Comparison of ENCODE assay signal across 29 cellular contexts in genomic region chr12:80752464-80752863, GRCh38. TPM values are rescaled to one million over a fixed set of nuclear protein-coding genes. Genes with fewer than 3 reads are reported as not detected.
A peak's percentile ranks its signal among the peaks of the same experiment; 100 is the strongest.
DNase-seq lines count a peak whose midpoint lies in the region; ATAC-seq and TF ChIP-seq lines count a peak whose summit lies in the region.
"Had no signal": no experiment of that assay in that cellular context is flagged by ENCODE, and none has a peak within 500 bp of the region (broad histone marks: within the 10 kb centered on the region; RNA-seq: fewer than 3 reads in every experiment).

No MANE protein-coding gene starts in this region.

- no peak for TF ChIP-seq CTCF in epithelial cell of esophagus (IDR thresholded peaks at IDR 0.05; ENCODE audit: insufficient read depth, low read depth, low read length, missing control alignments)
- TF ChIP-seq CTCF in gastrocnemius medialis (IDR thresholded peaks at IDR 0.05 in 4 of 5, conservative IDR thresholded peaks at IDR 0.05 in 1 of 5), result no peak
- TF ChIP-seq CTCF in WTC11 (IDR thresholded peaks at IDR 0.05), result no peak

- no peaks in the 10 kb centered on the region for H3K27me3 ChIP-seq in neuronal stem cell (ENCODE audit: control insufficient read depth in 3 of 3, insufficient read depth in 3 of 3, low read depth in 1 of 3, low read length in 3 of 3)
- H3K27me3 ChIP-seq in gastrocnemius medialis, result no peaks in the 10 kb centered on the region
- H3K27me3 ChIP-seq: SJCRH30 had no signal

- H3K4me1 ChIP-seq in neuronal stem cell (ENCODE audit: control insufficient read depth in 2 of 2, insufficient read depth in 1 of 2, low read depth in 1 of 2, low read length in 2 of 2) (peaks cover 0 to 3% of the 10 kb centered on the region in 2 donors), gastrocnemius medialis (no peaks in the 10 kb centered on the region)
- H3K4me1 ChIP-seq: BE2C, SJCRH30 had no signal

- H3K4me3 ChIP-seq in SK-N-MC, result no peak overlapping the region
- no peak overlapping the region for H3K4me3 ChIP-seq in epithelial cell of esophagus (ENCODE audit: low read length)
- no peak overlapping the region for H3K4me3 ChIP-seq in neuronal stem cell (ENCODE audit: low read length in 2 of 2)
- no peak overlapping the region for H3K4me3 ChIP-seq in gastrocnemius medialis
- H3K4me3 ChIP-seq: SJCRH30 had no signal

- H2BK12ac ChIP-seq in neuronal stem cell (ENCODE audit: low read length), result no peak overlapping the region

- no peak overlapping the region for H3K14ac ChIP-seq in neuronal stem cell (ENCODE audit: low read length)

- H2BK15ac ChIP-seq in neuronal stem cell (ENCODE audit: low read length), result no peak overlapping the region

- no peak overlapping the region for H4K91ac ChIP-seq in neuronal stem cell (ENCODE audit: low read depth, low read length, poor library complexity)

- H3K36me3 Mint-ChIP-seq in WTC11, result no peaks in the 10 kb centered on the region
- H3K36me3 Mint-ChIP-seq: CD14-positive monocyte; CD8-positive, alpha-beta memory T cell had no signal

- no peak overlapping the region for H4K8ac ChIP-seq in neuronal stem cell (ENCODE audit: low read depth, low read length)

- ATAC-seq in gastrocnemius medialis (no peak), WTC11 (no peak)
- ATAC-seq: PC-3, Right ventricle myocardium inferior had no signal

- no peak overlapping the region for H3K4ac ChIP-seq in neuronal stem cell (ENCODE audit: low read length)

- 0 out of 2 replicates have a peak overlapping the region, but pooled peaks have one; percentile 21 for H3K27ac ChIP-seq in SK-N-MC
- H3K27ac ChIP-seq in neuronal stem cell (replicated peaks; ENCODE audit: low read length), result no peak overlapping the region
- H3K27ac ChIP-seq in gastrocnemius medialis, result no peak overlapping the region
- H3K27ac ChIP-seq: SJCRH30 had no signal

- H3K23ac ChIP-seq in neuronal stem cell (ENCODE audit: low read depth, low read length, poor library complexity), result no peak overlapping the region

- TF ChIP-seq POLR2A in gastrocnemius medialis (IDR thresholded peaks at IDR 0.05), result no peak

- H3K9me3 Mint-ChIP-seq in WTC11, result no peaks in the 10 kb centered on the region

- POLR2A ChIA-PET in WTC11 (lab: Charles Lee), result no interaction called here

- intact Hi-C loops in gastrocnemius medialis (cut with DNase I; ENCODE audit: low total_unique reads), result no loop called here

- H2BK5ac ChIP-seq in neuronal stem cell (ENCODE audit: low read length), result no peak overlapping the region

- H2AFZ ChIP-seq in neuronal stem cell (ENCODE audit: low read length), result peak overlapping the region; percentile 30

- H3K36me3 ChIP-seq in SK-N-MC (ENCODE audit: insufficient read depth, low read length) (no peaks in the 10 kb centered on the region), neuronal stem cell (replicated peaks in 1 of 2; ENCODE audit: control insufficient read depth in 2 of 2, insufficient read depth in 2 of 2, low read length in 2 of 2) (no peaks in the 10 kb centered on the region), gastrocnemius medialis (no peaks in the 10 kb centered on the region)
- H3K36me3 ChIP-seq: BE2C, SJCRH30 had no signal

- no peak overlapping the region for H3K4me3 Mint-ChIP-seq in WTC11
- H3K4me3 Mint-ChIP-seq: CD14-positive monocyte; CD8-positive, alpha-beta memory T cell had no signal

- CTCF ChIA-PET in WTC11 (lab: Charles Lee), result no interaction called here

- no peaks in the 10 kb centered on the region for H3K9me3 ChIP-seq in SK-N-MC (ENCODE audit: low read depth, low read length)
- peaks cover 0 to 2% of the 10 kb centered on the region in 2 donors for H3K9me3 ChIP-seq in neuronal stem cell (replicated peaks in 1 of 2; ENCODE audit: control insufficient read depth in 2 of 2, insufficient read depth in 1 of 2, low read depth in 1 of 2, low read length in 2 of 2)
- no peaks in the 10 kb centered on the region for H3K9me3 ChIP-seq in gastrocnemius medialis
- H3K9me3 ChIP-seq: BE2C, SJCRH30 had no signal

- DNase-seq in EL (peak; percentile 34), SK-N-MC (ENCODE audit: low read depth, low spot score) (no peak), epithelial cell of esophagus (ENCODE audit: low read depth) (peak; percentile 4), neuronal stem cell (ENCODE audit: low spot score) (no peak), gastrocnemius medialis (no peak), medulla oblongata (ENCODE audit: extremely low spot score) (no peak), T1000 (lab: John Stamatoyannopoulos, UW) (no peak), WTC11 (ENCODE audit: low spot score) (no peak)
- DNase-seq: 8988T; ACHN; BE2C; CD8-positive, alpha-beta memory T cell; DMS 273 treated with DMSO at 0.1 percent for 48 hours; DMS79; KBM-7; MV-4-11; NCI-H1105; NCI-H146; NCI-H1930; NCI-H2107; NCI-H446; NCI-H524 treated with DMSO at 0.1 percent for 48 hours; NCI-H82; NK-92 treated with Interleukin-12 subunit alpha and Interleukin-12 subunit beta, amount 100 ng/mL, for 24 hours; PC-3; SJCRH30 had no signal

- in situ Hi-C loops in gastrocnemius medialis (cut with MboI; ENCODE audit: low sequenced_read_pairs in 4 of 4), result loop anchor here in 1 of 4 donors (25.0 kb wide), 1 partner anchor 340 kb away; no protein-coding TSS in a partner anchor

- H3K27me3 Mint-ChIP-seq in WTC11 (ENCODE audit: low read depth), result no peaks in the 10 kb centered on the region
- H3K27me3 Mint-ChIP-seq: CD8-positive, alpha-beta memory T cell had no signal

- H3K9ac ChIP-seq in SK-N-MC (ENCODE audit: insufficient read length) (no peak overlapping the region), neuronal stem cell (ENCODE audit: low read depth, low read length, poor library complexity) (no peak overlapping the region)

- H3K79me1 ChIP-seq in neuronal stem cell (ENCODE audit: low read depth, low read length), result no peaks in the 10 kb centered on the region

- no peak overlapping the region for H3K27ac Mint-ChIP-seq in WTC11
- H3K27ac Mint-ChIP-seq: CD14-positive monocyte; CD8-positive, alpha-beta memory T cell had no signal

- H2AK5ac ChIP-seq in neuronal stem cell (ENCODE audit: low read depth, low read length), result no peak overlapping the region

- H3K4me1 Mint-ChIP-seq in WTC11, result no peaks in the 10 kb centered on the region
- H3K4me1 Mint-ChIP-seq: CD14-positive monocyte; CD8-positive, alpha-beta memory T cell had no signal

- H2BK120ac ChIP-seq in neuronal stem cell (ENCODE audit: low read depth, low read length), result no peak overlapping the region

- no peak overlapping the region for H3K18ac ChIP-seq in neuronal stem cell (ENCODE audit: low read length)

- H3K4me2 ChIP-seq in neuronal stem cell (ENCODE audit: insufficient read depth, low read length, poor library complexity, severe bottlenecking), result no peak overlapping the region

TF ChIP-seq in WTC11, 78 proteins besides CTCF, POLR2A, EP300 and RAD21:
- TF ChIP-seq FOXP1 (CRISPR knock-in tag; IDR thresholded peaks at IDR 0.05; ENCODE audit: borderline replicate concordance), result no peak
- TF ChIP-seq ZNF121 (CRISPR knock-in tag; IDR thresholded peaks at IDR 0.05), result no peak
- TF ChIP-seq SMAD4 (CRISPR knock-in tag; IDR thresholded peaks at IDR 0.05), result no peak
- no peak for TF ChIP-seq AR (CRISPR knock-in tag; IDR thresholded peaks at IDR 0.05)

RNA-seq across cellular contexts. Expression of gene MYF5, which starts 35.8 kb away (rescaled TPM):
- not detected for polyA plus RNA-seq in neuronal stem cell (2013, experiment 1 of 2)
- not detected for polyA plus RNA-seq in neuronal stem cell (2013, experiment 2 of 2)
- 1 to 10 TPM; 1.7 to 9.3 (median 5.6) TPM for total RNA-seq in gastrocnemius medialis
- not detected in 3 replicates for total RNA-seq in WTC11 (2021)
- total RNA-seq: CD8-positive, alpha-beta memory T cell; MCF 10A; PC-3; Right ventricle myocardium inferior; SJCRH30 had no signal
- polyA plus RNA-seq: CD14-positive monocyte; CD8-positive, alpha-beta memory T cell had no signal

RNA-seq across cellular contexts. Expression of gene MYF6, which starts 45.0 kb away (rescaled TPM):
- 0.13 TPM for polyA plus RNA-seq in neuronal stem cell (2013, experiment 1 of 2)
- 0.15 TPM for polyA plus RNA-seq in neuronal stem cell (2013, experiment 2 of 2)
- total RNA-seq in gastrocnemius medialis (1,000 to 10,000 TPM in 2 of 4 donors, 100 to 1,000 TPM in 2; 335 to 1,770 (median 962) TPM), WTC11 (2021) (0.15 to 0.39 TPM in 2 of 3 replicates, not detected in the other)
- total RNA-seq: CD8-positive, alpha-beta memory T cell; MCF 10A; PC-3; Right ventricle myocardium inferior; SJCRH30 had no signal
- polyA plus RNA-seq: CD14-positive monocyte; CD8-positive, alpha-beta memory T cell had no signal

Comparison
In these comparisons a context has a peak if more than half of its experiments do, and no peak if none do; other contexts are left out.
1. DNase-seq: peak in EL (single experiment) and epithelial cell of esophagus (single experiment); none in SK-N-MC (single experiment), neuronal stem cell (single experiment), gastrocnemius medialis (0 of 2), medulla oblongata (single experiment), T1000 (single experiment) and WTC11 (single experiment).
2. RNA of gene MYF6, which starts 45.0 kb away (total RNA-seq): 335 to 1,770 TPM in gastrocnemius medialis; 0.15 to 0.39 TPM in WTC11; every median in the first group is over 100 times any median in the second.